1 cellular context compared by ENCODE assay signal in the genomic region with DNA sequence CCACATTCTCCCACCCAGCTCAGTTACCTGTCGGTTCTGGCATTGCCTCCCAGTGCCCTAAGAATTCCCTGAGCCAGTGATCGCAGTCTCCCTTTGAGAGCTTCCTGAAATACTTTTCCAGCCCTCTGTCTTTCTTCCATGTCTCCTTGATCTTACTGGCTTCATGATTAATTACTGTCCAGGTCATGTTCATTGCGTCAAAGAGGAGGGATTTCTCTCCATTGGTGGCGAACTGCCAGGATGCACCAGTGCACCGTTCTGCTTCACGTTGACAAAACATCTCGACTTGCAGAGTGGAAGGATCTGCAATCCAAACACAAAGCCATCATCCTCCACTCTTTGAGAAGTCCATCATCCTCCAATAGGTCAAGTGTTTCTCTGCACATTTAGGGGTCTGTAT.
TF ChIP-seq lines count a peak whose summit lies in the region.

No MANE protein-coding gene starts in this region.

TF ChIP-seq in K562, 482 proteins besides CTCF, POLR2A, EP300 and RAD21:
- TF ChIP-seq, protein P1, sequence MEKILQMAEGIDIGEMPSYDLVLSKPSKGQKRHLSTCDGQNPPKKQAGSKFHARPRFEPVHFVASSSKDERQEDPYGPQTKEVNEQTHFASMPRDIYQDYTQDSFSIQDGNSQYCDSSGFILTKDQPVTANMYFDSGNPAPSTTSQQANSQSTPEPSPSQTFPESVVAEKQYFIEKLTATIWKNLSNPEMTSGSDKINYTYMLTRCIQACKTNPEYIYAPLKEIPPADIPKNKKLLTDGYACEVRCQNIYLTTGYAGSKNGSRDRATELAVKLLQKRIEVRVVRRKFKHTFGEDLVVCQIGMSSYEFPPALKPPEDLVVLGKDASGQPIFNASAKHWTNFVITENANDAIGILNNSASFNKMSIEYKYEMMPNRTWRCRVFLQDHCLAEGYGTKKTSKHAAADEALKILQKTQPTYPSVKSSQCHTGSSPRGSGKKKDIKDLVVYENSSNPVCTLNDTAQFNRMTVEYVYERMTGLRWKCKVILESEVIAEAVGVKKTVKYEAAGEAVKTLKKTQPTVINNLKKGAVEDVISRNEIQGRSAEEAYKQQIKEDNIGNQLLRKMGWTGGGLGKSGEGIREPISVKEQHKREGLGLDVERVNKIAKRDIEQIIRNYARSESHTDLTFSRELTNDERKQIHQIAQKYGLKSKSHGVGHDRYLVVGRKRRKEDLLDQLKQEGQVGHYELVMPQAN (IDR thresholded peaks at IDR 0.05; ENCODE audit: borderline replicate concordance), result no peak
- no peak for TF ChIP-seq NCOA2 (IDR thresholded peaks at IDR 0.05; ENCODE audit: partially characterized antibody in 2 of 2)
- TF ChIP-seq IFI16 (CRISPR knock-in tag; IDR thresholded peaks at IDR 0.05), result no peak
- TF ChIP-seq ZNF408 (CRISPR knock-in tag; IDR thresholded peaks at IDR 0.05; ENCODE audit: low read depth), result no peak
- no peak for TF ChIP-seq ELF2 (CRISPR knock-in tag; IDR thresholded peaks at IDR 0.05)
- TF ChIP-seq ZNF274 (IDR thresholded peaks at IDR 0.05; ENCODE audit: borderline replicate concordance, low read depth, low read length), result no peak
- TF ChIP-seq, protein P2, sequence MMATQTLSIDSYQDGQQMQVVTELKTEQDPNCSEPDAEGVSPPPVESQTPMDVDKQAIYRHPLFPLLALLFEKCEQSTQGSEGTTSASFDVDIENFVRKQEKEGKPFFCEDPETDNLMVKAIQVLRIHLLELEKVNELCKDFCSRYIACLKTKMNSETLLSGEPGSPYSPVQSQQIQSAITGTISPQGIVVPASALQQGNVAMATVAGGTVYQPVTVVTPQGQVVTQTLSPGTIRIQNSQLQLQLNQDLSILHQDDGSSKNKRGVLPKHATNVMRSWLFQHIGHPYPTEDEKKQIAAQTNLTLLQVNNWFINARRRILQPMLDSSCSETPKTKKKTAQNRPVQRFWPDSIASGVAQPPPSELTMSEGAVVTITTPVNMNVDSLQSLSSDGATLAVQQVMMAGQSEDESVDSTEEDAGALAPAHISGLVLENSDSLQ (IDR thresholded peaks at IDR 0.05), result 0 out of 2 replicates have a peak, but pooled peaks have one; percentile 12
- TF ChIP-seq SMAD3 (CRISPR knock-in tag; conservative IDR thresholded peaks at IDR 0.05), result no peak
- TF ChIP-seq, protein P3, sequence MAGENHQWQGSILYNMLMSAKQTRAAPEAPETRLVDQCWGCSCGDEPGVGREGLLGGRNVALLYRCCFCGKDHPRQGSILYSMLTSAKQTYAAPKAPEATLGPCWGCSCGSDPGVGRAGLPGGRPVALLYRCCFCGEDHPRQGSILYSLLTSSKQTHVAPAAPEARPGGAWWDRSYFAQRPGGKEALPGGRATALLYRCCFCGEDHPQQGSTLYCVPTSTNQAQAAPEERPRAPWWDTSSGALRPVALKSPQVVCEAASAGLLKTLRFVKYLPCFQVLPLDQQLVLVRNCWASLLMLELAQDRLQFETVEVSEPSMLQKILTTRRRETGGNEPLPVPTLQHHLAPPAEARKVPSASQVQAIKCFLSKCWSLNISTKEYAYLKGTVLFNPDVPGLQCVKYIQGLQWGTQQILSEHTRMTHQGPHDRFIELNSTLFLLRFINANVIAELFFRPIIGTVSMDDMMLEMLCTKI (IDR thresholded peaks at IDR 0.05; ENCODE audit: partially characterized antibody), result no peak
- TF ChIP-seq ZNF354B (CRISPR knock-in tag; IDR thresholded peaks at IDR 0.05), result no peak
- TF ChIP-seq, protein P4, sequence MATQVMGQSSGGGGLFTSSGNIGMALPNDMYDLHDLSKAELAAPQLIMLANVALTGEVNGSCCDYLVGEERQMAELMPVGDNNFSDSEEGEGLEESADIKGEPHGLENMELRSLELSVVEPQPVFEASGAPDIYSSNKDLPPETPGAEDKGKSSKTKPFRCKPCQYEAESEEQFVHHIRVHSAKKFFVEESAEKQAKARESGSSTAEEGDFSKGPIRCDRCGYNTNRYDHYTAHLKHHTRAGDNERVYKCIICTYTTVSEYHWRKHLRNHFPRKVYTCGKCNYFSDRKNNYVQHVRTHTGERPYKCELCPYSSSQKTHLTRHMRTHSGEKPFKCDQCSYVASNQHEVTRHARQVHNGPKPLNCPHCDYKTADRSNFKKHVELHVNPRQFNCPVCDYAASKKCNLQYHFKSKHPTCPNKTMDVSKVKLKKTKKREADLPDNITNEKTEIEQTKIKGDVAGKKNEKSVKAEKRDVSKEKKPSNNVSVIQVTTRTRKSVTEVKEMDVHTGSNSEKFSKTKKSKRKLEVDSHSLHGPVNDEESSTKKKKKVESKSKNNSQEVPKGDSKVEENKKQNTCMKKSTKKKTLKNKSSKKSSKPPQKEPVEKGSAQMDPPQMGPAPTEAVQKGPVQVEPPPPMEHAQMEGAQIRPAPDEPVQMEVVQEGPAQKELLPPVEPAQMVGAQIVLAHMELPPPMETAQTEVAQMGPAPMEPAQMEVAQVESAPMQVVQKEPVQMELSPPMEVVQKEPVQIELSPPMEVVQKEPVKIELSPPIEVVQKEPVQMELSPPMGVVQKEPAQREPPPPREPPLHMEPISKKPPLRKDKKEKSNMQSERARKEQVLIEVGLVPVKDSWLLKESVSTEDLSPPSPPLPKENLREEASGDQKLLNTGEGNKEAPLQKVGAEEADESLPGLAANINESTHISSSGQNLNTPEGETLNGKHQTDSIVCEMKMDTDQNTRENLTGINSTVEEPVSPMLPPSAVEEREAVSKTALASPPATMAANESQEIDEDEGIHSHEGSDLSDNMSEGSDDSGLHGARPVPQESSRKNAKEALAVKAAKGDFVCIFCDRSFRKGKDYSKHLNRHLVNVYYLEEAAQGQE (CRISPR knock-in tag; IDR thresholded peaks at IDR 0.05; ENCODE audit: low read depth), result no peak
- TF ChIP-seq MEIS2 (IDR thresholded peaks at IDR 0.05; ENCODE audit: partially characterized antibody), result peak; percentile 46
- TF ChIP-seq RBM17 (IDR thresholded peaks at IDR 0.05; ENCODE audit: borderline replicate concordance, low read depth, low read length), result no peak
- TF ChIP-seq ZNF124 (CRISPR knock-in tag; IDR thresholded peaks at IDR 0.05), result no peak
- TF ChIP-seq NFIC (IDR thresholded peaks at IDR 0.05), result 0 out of 2 replicates have a peak, but pooled peaks have one; percentile 18
- TF ChIP-seq, protein P5, sequence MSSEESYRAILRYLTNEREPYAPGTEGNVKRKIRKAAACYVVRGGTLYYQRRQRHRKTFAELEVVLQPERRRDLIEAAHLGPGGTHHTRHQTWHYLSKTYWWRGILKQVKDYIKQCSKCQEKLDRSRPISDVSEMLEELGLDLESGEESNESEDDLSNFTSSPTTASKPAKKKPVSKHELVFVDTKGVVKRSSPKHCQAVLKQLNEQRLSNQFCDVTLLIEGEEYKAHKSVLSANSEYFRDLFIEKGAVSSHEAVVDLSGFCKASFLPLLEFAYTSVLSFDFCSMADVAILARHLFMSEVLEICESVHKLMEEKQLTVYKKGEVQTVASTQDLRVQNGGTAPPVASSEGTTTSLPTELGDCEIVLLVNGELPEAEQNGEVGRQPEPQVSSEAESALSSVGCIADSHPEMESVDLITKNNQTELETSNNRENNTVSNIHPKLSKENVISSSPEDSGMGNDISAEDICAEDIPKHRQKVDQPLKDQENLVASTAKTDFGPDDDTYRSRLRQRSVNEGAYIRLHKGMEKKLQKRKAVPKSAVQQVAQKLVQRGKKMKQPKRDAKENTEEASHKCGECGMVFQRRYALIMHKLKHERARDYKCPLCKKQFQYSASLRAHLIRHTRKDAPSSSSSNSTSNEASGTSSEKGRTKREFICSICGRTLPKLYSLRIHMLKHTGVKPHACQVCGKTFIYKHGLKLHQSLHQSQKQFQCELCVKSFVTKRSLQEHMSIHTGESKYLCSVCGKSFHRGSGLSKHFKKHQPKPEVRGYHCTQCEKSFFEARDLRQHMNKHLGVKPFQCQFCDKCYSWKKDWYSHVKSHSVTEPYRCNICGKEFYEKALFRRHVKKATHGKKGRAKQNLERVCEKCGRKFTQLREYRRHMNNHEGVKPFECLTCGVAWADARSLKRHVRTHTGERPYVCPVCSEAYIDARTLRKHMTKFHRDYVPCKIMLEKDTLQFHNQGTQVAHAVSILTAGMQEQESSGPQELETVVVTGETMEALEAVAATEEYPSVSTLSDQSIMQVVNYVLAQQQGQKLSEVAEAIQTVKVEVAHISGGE (CRISPR knock-in tag; IDR thresholded peaks at IDR 0.05), result no peak
- TF ChIP-seq, protein P6, sequence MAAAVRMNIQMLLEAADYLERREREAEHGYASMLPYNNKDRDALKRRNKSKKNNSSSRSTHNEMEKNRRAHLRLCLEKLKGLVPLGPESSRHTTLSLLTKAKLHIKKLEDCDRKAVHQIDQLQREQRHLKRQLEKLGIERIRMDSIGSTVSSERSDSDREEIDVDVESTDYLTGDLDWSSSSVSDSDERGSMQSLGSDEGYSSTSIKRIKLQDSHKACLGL (CRISPR knock-in tag; IDR thresholded peaks at IDR 0.05; ENCODE audit: borderline replicate concordance, poor library complexity, severe bottlenecking), result no peak
- TF ChIP-seq BCOR (IDR thresholded peaks at IDR 0.05), result no peak
- no peak for TF ChIP-seq BDP1 (IDR thresholded peaks at IDR 0.05; ENCODE audit: insufficient read depth, insufficient read length)
- TF ChIP-seq DACH1 (IDR thresholded peaks at IDR 0.05; ENCODE audit: partially characterized antibody), result no peak
- TF ChIP-seq CTBP1 (IDR thresholded peaks at IDR 0.05; ENCODE audit: borderline replicate concordance), result no peak
- TF ChIP-seq, protein P7, sequence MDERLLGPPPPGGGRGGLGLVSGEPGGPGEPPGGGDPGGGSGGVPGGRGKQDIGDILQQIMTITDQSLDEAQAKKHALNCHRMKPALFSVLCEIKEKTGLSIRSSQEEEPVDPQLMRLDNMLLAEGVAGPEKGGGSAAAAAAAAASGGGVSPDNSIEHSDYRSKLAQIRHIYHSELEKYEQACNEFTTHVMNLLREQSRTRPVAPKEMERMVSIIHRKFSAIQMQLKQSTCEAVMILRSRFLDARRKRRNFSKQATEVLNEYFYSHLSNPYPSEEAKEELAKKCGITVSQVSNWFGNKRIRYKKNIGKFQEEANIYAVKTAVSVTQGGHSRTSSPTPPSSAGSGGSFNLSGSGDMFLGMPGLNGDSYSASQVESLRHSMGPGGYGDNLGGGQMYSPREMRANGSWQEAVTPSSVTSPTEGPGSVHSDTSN (CRISPR knock-in tag; IDR thresholded peaks at IDR 0.05; ENCODE audit: low read depth), result no peak
- TF ChIP-seq, protein P7 (tag; conservative IDR thresholded peaks at IDR 0.05; ENCODE audit: low read depth), result peak; percentile 57
- TF ChIP-seq COPS2 (conservative IDR thresholded peaks at IDR 0.05), result no peak
- TF ChIP-seq, protein P8, sequence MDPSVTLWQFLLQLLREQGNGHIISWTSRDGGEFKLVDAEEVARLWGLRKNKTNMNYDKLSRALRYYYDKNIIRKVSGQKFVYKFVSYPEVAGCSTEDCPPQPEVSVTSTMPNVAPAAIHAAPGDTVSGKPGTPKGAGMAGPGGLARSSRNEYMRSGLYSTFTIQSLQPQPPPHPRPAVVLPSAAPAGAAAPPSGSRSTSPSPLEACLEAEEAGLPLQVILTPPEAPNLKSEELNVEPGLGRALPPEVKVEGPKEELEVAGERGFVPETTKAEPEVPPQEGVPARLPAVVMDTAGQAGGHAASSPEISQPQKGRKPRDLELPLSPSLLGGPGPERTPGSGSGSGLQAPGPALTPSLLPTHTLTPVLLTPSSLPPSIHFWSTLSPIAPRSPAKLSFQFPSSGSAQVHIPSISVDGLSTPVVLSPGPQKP (CRISPR knock-in tag; IDR thresholded peaks at IDR 0.05), result no peak
- TF ChIP-seq SRSF3 (IDR thresholded peaks at IDR 0.05; ENCODE audit: insufficient read depth, low read length), result no peak
- no peak for TF ChIP-seq ATF7 (IDR thresholded peaks at IDR 0.05)
- TF ChIP-seq RBBP5 (IDR thresholded peaks at IDR 0.05; ENCODE audit: borderline replicate concordance, insufficient read depth, low read length, poor library complexity, severe bottlenecking), result no peak
- TF ChIP-seq KLF6 (CRISPR knock-in tag; IDR thresholded peaks at IDR 0.05; ENCODE audit: borderline replicate concordance), result no peak
- TF ChIP-seq ZNF133 (CRISPR knock-in tag; IDR thresholded peaks at IDR 0.05), result no peak
